Comparison of ENCODE assay signal across 8 cellular contexts in genomic region chr9:32384002-32384363, GRCh38. TPM values are rescaled to one million over a fixed set of nuclear protein-coding genes. Genes with fewer than 3 reads are reported as not detected.
DNase-seq lines count a peak whose midpoint lies in the region; ATAC-seq and TF ChIP-seq lines count a peak whose summit lies in the region.

No MANE protein-coding gene starts in this region.

- no peak for DNase-seq in BJ (ENCODE audit: low read depth)
- no peak for DNase-seq in Jurkat, Clone E6-1 (ENCODE audit: low read depth, low spot score)
- DNase-seq in colonic mucosa, result no peak
- DNase-seq in naive thymus-derived CD8-positive, alpha-beta T cell, result no peak
- no peak for DNase-seq in amniotic stem cell (lab: John Stamatoyannopoulos, UW)
- no peak for DNase-seq in pons (ENCODE audit: low spot score)
- no peak for DNase-seq in D341Med (ENCODE audit: low spot score)
- no peak for DNase-seq in central memory CD4-positive, alpha-beta T cell

- POLR2A ChIA-PET in BJ (lab: Charles Lee), result interaction anchor here (0.7 to 1.2 kb wide), 2 partner anchors 47 to 190 kb away, joined by 3 read pairs; no protein-coding TSS in a partner anchor
- POLR2A ChIA-PET in naive thymus-derived CD8-positive, alpha-beta T cell (lab: Charles Lee), result interaction anchor here (1.2 to 1.9 kb wide), 6 partner anchors 142 to 196 kb away, joined by 3 to 14 read pairs (median 8); partner anchors contain the start of genes NDUFB6 and RIGI

- CTCF ChIA-PET in BJ (lab: Yijun Ruan, JAX), result interaction anchor here (0.8 to 5.8 kb wide), 9 partner anchors 11 to 591 kb away, joined by 3 to 66 read pairs (median 4); partner anchors contain the start of gene NDUFB6

- no peaks in the 10 kb centered on the region for H3K36me3 Mint-ChIP-seq in naive thymus-derived CD8-positive, alpha-beta T cell

- H3K4me3 Mint-ChIP-seq in naive thymus-derived CD8-positive, alpha-beta T cell, result peak overlapping the region; percentile 75 to 91 (median 86)

- peak overlapping the region; percentile 79 for H3K27ac ChIP-seq in colonic mucosa

- peak overlapping the region; percentile 66 to 79 for H3K9ac ChIP-seq in colonic mucosa (ENCODE audit: low read depth in 2 of 2, low read length in 2 of 2)

- H3K9me3 ChIP-seq in colonic mucosa, result no peaks in the 10 kb centered on the region

- H3K36me3 ChIP-seq in BJ (ENCODE audit: control insufficient read depth, insufficient read depth, low read length) (peaks cover 2% of the 10 kb centered on the region; the same call in 1 of the 2 replicates), colonic mucosa (no peaks in the 10 kb centered on the region)

- H3K4me1 ChIP-seq in colonic mucosa, result no peaks in the 10 kb centered on the region

- no peaks in the 10 kb centered on the region for H3K9me3 Mint-ChIP-seq in naive thymus-derived CD8-positive, alpha-beta T cell

- intact Hi-C loops in colonic mucosa (cut with DNase I), result loop anchor here (5.0 kb wide), 1 partner anchor 143 kb away; the partner anchor contains the start of gene RIGI

- peaks cover 5 to 35% (median 28%) of the 10 kb centered on the region in 4 donors for H3K4me1 Mint-ChIP-seq in naive thymus-derived CD8-positive, alpha-beta T cell

- peaks cover 2 to 17% (median 5%) of the 10 kb centered on the region in 5 donors for H3K27me3 Mint-ChIP-seq in naive thymus-derived CD8-positive, alpha-beta T cell

- H3K4me3 ChIP-seq in BJ (ENCODE audit: low read depth, low read length) (peak overlapping the region; percentile 87), colonic mucosa (peak overlapping the region; percentile 89)
- H3K4me3 ChIP-seq in Jurkat, Clone E6-1 (ENCODE audit: low read length), result peak overlapping the region; percentile 83

- peak overlapping the region in 8 of 10 donors; percentile 11 to 75 (median 51) for H3K27ac Mint-ChIP-seq in naive thymus-derived CD8-positive, alpha-beta T cell

- TF ChIP-seq CTCF in BJ (IDR thresholded peaks at IDR 0.05; ENCODE audit: insufficient read depth, low read depth, low read length), result no peak
- no peak for TF ChIP-seq CTCF in colonic mucosa (IDR thresholded peaks at IDR 0.05)

- H3K27me3 ChIP-seq in BJ (ENCODE audit: control insufficient read depth, insufficient read depth, low read length) (no peaks in the 10 kb centered on the region; the same call in 1 of the 2 replicates), colonic mucosa (no peaks in the 10 kb centered on the region)

- ATAC-seq in naive thymus-derived CD8-positive, alpha-beta T cell, result peak in 1 of 2 donors; percentile 0

RNA-seq across cellular contexts. Expression of gene ACO1, which starts 0.5 kb away (rescaled TPM):
- polyA plus RNA-seq in BJ (2011; rRNA removed), result 93.8 and 111 TPM in 2 replicates
- 49.4 and 79.9 TPM in 2 replicates for polyA minus RNA-seq in BJ (2011; rRNA and poly(A)+ RNA removed)
- 28.2 TPM for polyA plus RNA-seq in Jurkat, Clone E6-1 (2012; ENCODE audit: insufficient read depth, insufficient read length)
- total RNA-seq in colonic mucosa, result 10 to 100 TPM; 35.0 to 50.8 TPM
- total RNA-seq in naive thymus-derived CD8-positive, alpha-beta T cell, result 10 to 100 TPM; 10.3 to 11.0 TPM
- polyA plus RNA-seq in naive thymus-derived CD8-positive, alpha-beta T cell, result 10 to 100 TPM in 2 of 3 donors, 1 to 10 TPM in 1; 8.3 to 14.5 (median 13.1) TPM
